Comparison of ENCODE assay signal across 9 cellular contexts in the genomic region with DNA sequence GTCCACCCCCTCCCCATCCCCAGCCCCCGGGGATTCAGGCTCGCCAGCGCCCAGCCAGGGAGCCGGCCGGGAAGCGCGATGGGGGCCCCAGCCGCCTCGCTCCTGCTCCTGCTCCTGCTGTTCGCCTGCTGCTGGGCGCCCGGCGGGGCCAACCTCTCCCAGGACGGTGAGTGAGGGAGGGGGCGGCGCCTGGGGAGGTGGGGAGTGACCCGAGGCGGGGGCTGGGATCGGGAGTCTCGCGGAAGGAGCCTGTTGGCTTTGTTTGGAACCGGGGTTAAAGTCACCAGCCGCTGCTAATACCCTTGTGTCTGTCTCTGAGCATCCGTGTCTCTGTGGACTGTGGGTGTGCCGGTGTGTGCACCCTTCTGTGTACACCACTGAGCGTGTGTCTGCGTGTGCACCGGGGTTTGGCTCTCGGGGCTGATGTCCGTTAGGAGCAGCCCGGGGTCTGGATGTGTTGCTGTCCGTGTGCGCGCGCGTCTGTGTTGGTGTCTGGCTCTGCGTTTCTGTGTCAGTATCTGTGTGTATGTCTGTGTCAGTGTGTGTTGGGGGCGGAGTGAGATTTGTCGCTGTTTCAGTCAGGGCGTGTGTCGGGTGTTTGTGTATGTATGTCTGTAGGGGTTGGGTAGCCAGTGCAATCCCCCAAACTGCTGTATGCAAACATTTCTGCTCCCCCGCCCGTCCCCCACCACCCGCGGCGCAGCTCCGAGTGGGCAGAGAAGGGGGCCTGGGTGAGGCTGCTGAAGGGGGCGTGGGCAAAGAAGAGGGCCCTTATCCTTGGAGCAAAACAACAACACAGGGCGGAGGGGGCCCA. TPM values are rescaled to one million over a fixed set of nuclear protein-coding genes. Genes with fewer than 3 reads are reported as not detected.
DNase-seq lines count a peak whose midpoint lies in the region; ATAC-seq and TF ChIP-seq lines count a peak whose summit lies in the region.
"Had no signal": no experiment of that assay in that cellular context is flagged by ENCODE, and none has a peak within 500 bp of the region (broad histone marks: within the 10 kb centered on the region; RNA-seq: fewer than 3 reads in every experiment).

No MANE protein-coding gene starts in this region.

- no peaks in the 10 kb centered on the region for H3K9me3 Mint-ChIP-seq in chondrocyte (ENCODE audit: low read depth)
- no peaks in the 10 kb centered on the region for H3K9me3 Mint-ChIP-seq in memory B cell

- ATAC-seq in memory B cell (ENCODE audit: low read depth) = peak; percentile 50

- H3K27ac Mint-ChIP-seq in chondrocyte (ENCODE audit: unreplicated experiment) = no peak overlapping the region
- H3K27ac Mint-ChIP-seq in memory B cell = no peak overlapping the region

- peaks cover 0 to 36% of the 10 kb centered on the region in 2 donors for H3K27me3 ChIP-seq in tibial nerve
- peaks cover 0 to 5% of the 10 kb centered on the region in 2 donors for H3K27me3 ChIP-seq in uterus

- WGBS in tibial nerve, 2 donors = 1% methylated on average over 18 to 26 of the region's 49 CpGs

- peaks cover 0 to 46% (median 6%) of the 10 kb centered on the region in 4 donors for H3K4me1 ChIP-seq in tibial nerve
- H3K4me1 ChIP-seq in uterus = peaks cover 0 to 13% of the 10 kb centered on the region in 2 donors

- peak overlapping the region; percentile 30 to 86 (median 74) for H3K27ac ChIP-seq in tibial nerve
- H3K27ac ChIP-seq in uterus = no peak overlapping the region

- H3K36me3 ChIP-seq in tibial nerve (no peaks in the 10 kb centered on the region), uterus (no peaks in the 10 kb centered on the region)

- TF ChIP-seq POLR2A in tibial nerve (IDR thresholded peaks at IDR 0.05) (no peak), uterus (IDR thresholded peaks at IDR 0.05) (no peak)

- H3K4me1 Mint-ChIP-seq in chondrocyte (ENCODE audit: low read depth) (peaks cover 5% of the 10 kb centered on the region), memory B cell (peaks cover 17% of the 10 kb centered on the region)

- no peak for TF ChIP-seq EP300 in tibial nerve (IDR thresholded peaks at IDR 0.05)

- H3K36me3 Mint-ChIP-seq in chondrocyte (ENCODE audit: low read depth) (no peaks in the 10 kb centered on the region), memory B cell (peaks cover 7% of the 10 kb centered on the region)

- TF ChIP-seq CTCF in chondrocyte (IDR thresholded peaks at IDR 0.05) (no peak), tibial nerve (IDR thresholded peaks at IDR 0.05) (no peak), uterus (IDR thresholded peaks at IDR 0.05) (no peak)

- peak overlapping the region; percentile 38 for H3K4me3 Mint-ChIP-seq in chondrocyte (ENCODE audit: unreplicated experiment)
- H3K4me3 Mint-ChIP-seq in memory B cell = peak overlapping the region; percentile 63

- peak overlapping the region; percentile 41 to 60 (median 52) for H3K4me3 ChIP-seq in tibial nerve
- peak overlapping the region in 1 of 2 donors; percentile 16 for H3K4me3 ChIP-seq in uterus

- intact Hi-C loops in uterus (cut with DNase I; ENCODE audit: low total_unique reads) = no loop called here

- H3K9me3 ChIP-seq in tibial nerve (no peaks in the 10 kb centered on the region), uterus (no peaks in the 10 kb centered on the region)

- DNase-seq in NCI-H1417 (lab: John Stamatoyannopoulos, UW) = peak in 2 of 3 experiments; percentile 10 to 24
- no peak for DNase-seq in NCI-H1417 treated with DMSO at 0.1 percent for 48 hours (lab: John Stamatoyannopoulos, UW)
- no peak for DNase-seq in chondrocyte (ENCODE audit: low spot score)
- no peak for DNase-seq in memory B cell (ENCODE audit: low spot score in 2 of 2)
- DNase-seq in tibial nerve (ENCODE audit: low spot score in 2 of 2) = no peak
- no peak for DNase-seq in activated gamma-delta T cell (lab: John Stamatoyannopoulos, UW)
- DNase-seq in HuH-7 (ENCODE audit: low spot score) = no peak
- DNase-seq in uterus = no peak
- DNase-seq: foreskin fibroblast had no signal

- H3K27me3 Mint-ChIP-seq in chondrocyte (ENCODE audit: low read depth) = peaks cover 61% of the 10 kb centered on the region
- H3K27me3 Mint-ChIP-seq in memory B cell = peaks cover 27% of the 10 kb centered on the region

RNA-seq across cellular contexts. Expression of a gene that starts 0.5 kb away (rescaled TPM):
- total RNA-seq in chondrocyte (0.15 to 0.35 TPM (median 0.22 TPM) in 3 replicates), tibial nerve (10 to 100 TPM; 56.1 to 99.2 (median 85.9) TPM), uterus (1 to 10 TPM in 3 of 4 donors, not detected in 1; 2.7 to 8.8 (median 5.6) TPM)

RNA-seq across cellular contexts. Expression of a gene that starts 32.8 kb away (rescaled TPM):
- not detected in 3 replicates for total RNA-seq in chondrocyte
- total RNA-seq in tibial nerve = 100 to 1,000 TPM; 128 to 363 (median 212) TPM
- total RNA-seq in uterus = 100 to 1,000 TPM in 3 of 4 donors, 10 to 100 TPM in 1; 10.4 to 478 (median 192) TPM

Comparison
In these comparisons a context has a peak if more than half of its experiments do, and no peak if none do; other contexts are left out.
1. DNase-seq: peak in NCI-H1417 (2 of 3); none in NCI-H1417 treated with DMSO at 0.1 percent for 48 hours (single experiment), chondrocyte (single experiment), memory B cell (0 of 2), tibial nerve (0 of 2), activated gamma-delta T cell (single experiment), HuH-7 (single experiment) and uterus (0 of 2).
2. H3K27ac ChIP-seq: peak in tibial nerve (4 of 4); none in uterus (0 of 2).
3. RNA of a gene that starts 0.5 kb away (total RNA-seq): 56.1 to 99.2 TPM in tibial nerve; 2.7 to 8.8 TPM in uterus and 0.15 to 0.35 TPM in chondrocyte; every median in the first group is over 4 times any median in the second.
4. RNA of a gene that starts 32.8 kb away (total RNA-seq): 128 to 363 TPM in tibial nerve and 10.4 to 478 TPM in uterus; not detected in chondrocyte; every median in the first group is over 10 times any median in the second.